40 cellular contexts compared by ENCODE assay signal in genomic region chr11:75059299-75059698, GRCh38. TPM values are rescaled to one million over a fixed set of nuclear protein-coding genes. Genes with fewer than 3 reads are reported as not detected.
"Had no signal": no experiment of that assay in that cellular context is flagged by ENCODE, and none has a peak within 500 bp of the region (broad histone marks: within the 10 kb centered on the region; RNA-seq: fewer than 3 reads in every experiment).

No MANE protein-coding gene starts in this region.

- DNase-seq: activated CD4-positive, alpha-beta memory T cell treated with anti-CD3 and anti-CD28 coated beads, Interleukin-2, amount 10 ng/mL, durations not matched to agents 7 days and 5 days; activated CD4-positive, alpha-beta T cell treated with anti-CD3 and anti-CD28 coated beads for 1 hour; activated CD4-positive, alpha-beta T cell treated with anti-CD3 and anti-CD28 coated beads for 36 hours; activated CD4-positive, alpha-beta T cell treated with anti-CD3 and anti-CD28 coated beads for 48 hours; activated CD4-positive, alpha-beta T cell treated with anti-CD3 and anti-CD28 coated beads, Interleukin-2, amount 10 ng/mL, durations not matched to agents 7 days and 5 days; activated CD4-positive, alpha-beta T cell treated with anti-CD3 and anti-CD28 coated beads, Interleukin-2, amount 50 U/mL, for 48 hours; activated CD4-positive, CD25-positive, alpha-beta regulatory T cell; activated CD8-positive, alpha-beta memory T cell treated with anti-CD3 and anti-CD28 coated beads for 24 hours; activated CD8-positive, alpha-beta memory T cell treated with anti-CD3 and anti-CD28 coated beads, Interleukin-2, amount 10 ng/mL, durations not matched to agents 7 days and 5 days; activated CD8-positive, alpha-beta memory T cell treated with anti-CD3 and anti-CD28 coated beads, Interleukin-2, amount 50 U/mL, for 48 hours; activated CD8-positive, alpha-beta T cell treated with anti-CD3 and anti-CD28 coated beads, Interleukin-2, amount 10 ng/mL, durations not matched to agents 7 days and 5 days; activated effector memory CD4-positive, alpha-beta T cell treated with Interleukin-2 at 50 U/mL for 16 hours; activated gamma-delta T cell; activated naive CD4-positive, alpha-beta T cell treated with anti-CD3 and anti-CD28 coated beads, Interleukin-2, amount 10 ng/mL, durations not matched to agents 7 days and 5 days; activated naive CD4-positive, alpha-beta T cell treated with Interleukin-2 at 50 U/mL for 16 hours; activated naive CD8-positive, alpha-beta T cell treated with anti-CD3 and anti-CD28 coated beads, Interleukin-2, amount 10 ng/mL, durations not matched to agents 7 days and 5 days; activated naive CD8-positive, alpha-beta T cell treated with anti-CD3 and anti-CD28 coated beads, Interleukin-2, amount 50 U/mL, for 24 hours; activated T-cell treated with anti-CD3 and anti-CD28 coated beads, Interleukin-2, amount 50 U/mL, for 24 hours; activated T-cell treated with anti-CD3 and anti-CD28 coated beads, Interleukin-2, amount 50 U/mL, for 48 hours; amygdala; anterior cingulate cortex; caudate nucleus; cerebellar nuclear complex; T-cell; T-helper 2 cell; T-helper 9 cell; WERI-Rb-1 had no signal

- H3K4me1 Mint-ChIP-seq: activated CD4-positive, alpha-beta memory T cell treated with anti-CD3 and anti-CD28 coated beads, Interleukin-2, amount 10 ng/mL, durations not matched to agents 7 days and 5 days; activated CD4-positive, alpha-beta T cell treated with anti-CD3 and anti-CD28 coated beads for 36 hours; activated CD4-positive, alpha-beta T cell treated with anti-CD3 and anti-CD28 coated beads, Interleukin-2, amount 10 ng/mL, durations not matched to agents 7 days and 5 days; activated CD8-positive, alpha-beta memory T cell treated with anti-CD3 and anti-CD28 coated beads, Interleukin-2, amount 10 ng/mL, durations not matched to agents 7 days and 5 days; activated naive CD4-positive, alpha-beta T cell treated with anti-CD3 and anti-CD28 coated beads, Interleukin-2, amount 10 ng/mL, durations not matched to agents 7 days and 5 days; activated naive CD4-positive, alpha-beta T cell treated with anti-CD3 and anti-CD28 coated beads, Interleukin-2, amount 50 U/mL, for 24 hours; activated naive CD8-positive, alpha-beta T cell treated with anti-CD3 and anti-CD28 coated beads, Interleukin-2, amount 10 ng/mL, durations not matched to agents 7 days and 5 days; activated naive CD8-positive, alpha-beta T cell treated with anti-CD3 and anti-CD28 coated beads, Interleukin-2, amount 50 U/mL, for 24 hours; brain; central memory CD8-positive, alpha-beta T cell; T-cell; WTC11 had no signal

- H3K36me3 Mint-ChIP-seq: activated CD8-positive, alpha-beta memory T cell treated with anti-CD3 and anti-CD28 coated beads, Interleukin-2, amount 10 ng/mL, durations not matched to agents 7 days and 5 days; activated naive CD4-positive, alpha-beta T cell treated with anti-CD3 and anti-CD28 coated beads, Interleukin-2, amount 10 ng/mL, durations not matched to agents 7 days and 5 days; activated naive CD4-positive, alpha-beta T cell treated with anti-CD3 and anti-CD28 coated beads, Interleukin-2, amount 50 U/mL, for 24 hours; activated naive CD8-positive, alpha-beta T cell; activated naive CD8-positive, alpha-beta T cell treated with anti-CD3 and anti-CD28 coated beads, Interleukin-2, amount 10 ng/mL, durations not matched to agents 7 days and 5 days; brain; T-cell; WTC11 had no signal

- H3K27ac Mint-ChIP-seq: activated CD4-positive, alpha-beta memory T cell treated with anti-CD3 and anti-CD28 coated beads, Interleukin-2, amount 10 ng/mL, durations not matched to agents 7 days and 5 days; activated CD4-positive, alpha-beta T cell treated with anti-CD3 and anti-CD28 coated beads for 36 hours; activated CD4-positive, alpha-beta T cell treated with anti-CD3 and anti-CD28 coated beads, Interleukin-2, amount 10 ng/mL, durations not matched to agents 7 days and 5 days; activated CD8-positive, alpha-beta memory T cell treated with anti-CD3 and anti-CD28 coated beads, Interleukin-2, amount 10 ng/mL, durations not matched to agents 7 days and 5 days; activated CD8-positive, alpha-beta T cell treated with anti-CD3 and anti-CD28 coated beads, Interleukin-2, amount 10 ng/mL, durations not matched to agents 7 days and 5 days; activated naive CD4-positive, alpha-beta T cell treated with anti-CD3 and anti-CD28 coated beads, Interleukin-2, amount 10 ng/mL, durations not matched to agents 7 days and 5 days; activated naive CD4-positive, alpha-beta T cell treated with anti-CD3 and anti-CD28 coated beads, Interleukin-2, amount 50 U/mL, for 24 hours; activated naive CD8-positive, alpha-beta T cell; activated naive CD8-positive, alpha-beta T cell treated with anti-CD3 and anti-CD28 coated beads, Interleukin-2, amount 10 ng/mL, durations not matched to agents 7 days and 5 days; activated naive CD8-positive, alpha-beta T cell treated with anti-CD3 and anti-CD28 coated beads, Interleukin-2, amount 50 U/mL, for 24 hours; activated T-cell treated with anti-CD3 and anti-CD28 coated beads, Interleukin-2, amount 50 U/mL, for 24 hours; activated T-helper 2 cell treated with anti-CD3 and anti-CD28 coated beads, Interferon-gamma antibody, Interleukin-2, Interleukin-4, amounts not matched to agents 10 μg/mL and 5 μg/mL and 100 μg/mL, durations not matched to agents 14 hours and 24 hours and 36 hours; brain; T-cell; T-helper 2 cell treated with Interferon-gamma antibody and Interleukin-4, amounts not matched to agents 5 μg/mL and 100 μg/mL, for 36 hours; WTC11 had no signal

- H3K9me3 ChIP-seq: ascending aorta had no signal

- ATAC-seq: activated CD4-positive, alpha-beta T cell treated with anti-CD3 and anti-CD28 coated beads for 36 hours; activated CD4-positive, CD25-positive, alpha-beta regulatory T cell treated with anti-CD3 and anti-CD28 coated beads, Interleukin-2, amount 50 U/mL, for 24 hours; activated CD8-positive, alpha-beta memory T cell treated with anti-CD3 and anti-CD28 coated beads, Interleukin-2, amount 10 ng/mL, durations not matched to agents 7 days and 5 days; activated CD8-positive, alpha-beta T cell treated with anti-CD3 and anti-CD28 coated beads, Interleukin-2, amount 10 ng/mL, durations not matched to agents 7 days and 5 days; activated naive CD8-positive, alpha-beta T cell treated with anti-CD3 and anti-CD28 coated beads, Interleukin-2, amount 50 U/mL, for 24 hours; T-cell; WTC11 had no signal

- H3K4me3 Mint-ChIP-seq: activated CD4-positive, alpha-beta memory T cell treated with anti-CD3 and anti-CD28 coated beads, Interleukin-2, amount 10 ng/mL, durations not matched to agents 7 days and 5 days; activated CD4-positive, alpha-beta T cell treated with anti-CD3 and anti-CD28 coated beads for 36 hours; activated CD4-positive, alpha-beta T cell treated with anti-CD3 and anti-CD28 coated beads, Interleukin-2, amount 10 ng/mL, durations not matched to agents 7 days and 5 days; activated CD8-positive, alpha-beta memory T cell treated with anti-CD3 and anti-CD28 coated beads, Interleukin-2, amount 10 ng/mL, durations not matched to agents 7 days and 5 days; activated CD8-positive, alpha-beta T cell treated with anti-CD3 and anti-CD28 coated beads, Interleukin-2, amount 10 ng/mL, durations not matched to agents 7 days and 5 days; activated naive CD4-positive, alpha-beta T cell treated with anti-CD3 and anti-CD28 coated beads, Interleukin-2, amount 10 ng/mL, durations not matched to agents 7 days and 5 days; activated naive CD4-positive, alpha-beta T cell treated with anti-CD3 and anti-CD28 coated beads, Interleukin-2, amount 50 U/mL, for 24 hours; activated naive CD8-positive, alpha-beta T cell; activated naive CD8-positive, alpha-beta T cell treated with anti-CD3 and anti-CD28 coated beads, Interleukin-2, amount 10 ng/mL, durations not matched to agents 7 days and 5 days; activated naive CD8-positive, alpha-beta T cell treated with anti-CD3 and anti-CD28 coated beads, Interleukin-2, amount 50 U/mL, for 24 hours; activated T-cell treated with anti-CD3 and anti-CD28 coated beads, Interleukin-2, amount 50 U/mL, for 24 hours; brain; central memory CD8-positive, alpha-beta T cell; T-cell; T-helper 2 cell treated with Interferon-gamma antibody and Interleukin-4, amounts not matched to agents 5 μg/mL and 100 μg/mL, for 36 hours; WTC11 had no signal

RNA-seq across cellular contexts. Expression of gene OR2AT4, which starts 37.4 kb away (rescaled TPM):
- total RNA-seq: activated CD4-positive, alpha-beta memory T cell treated with anti-CD3 and anti-CD28 coated beads, Interleukin-2, amount 10 ng/mL, durations not matched to agents 7 days and 5 days; activated CD4-positive, alpha-beta T cell treated with anti-CD3 and anti-CD28 coated beads for 36 hours; activated CD4-positive, alpha-beta T cell treated with anti-CD3 and anti-CD28 coated beads, Interleukin-2, amount 10 ng/mL, durations not matched to agents 7 days and 5 days; activated CD8-positive, alpha-beta memory T cell treated with anti-CD3 and anti-CD28 coated beads, Interleukin-2, amount 10 ng/mL, durations not matched to agents 7 days and 5 days; activated CD8-positive, alpha-beta T cell treated with anti-CD3 and anti-CD28 coated beads, Interleukin-2, amount 10 ng/mL, durations not matched to agents 7 days and 5 days; activated naive CD8-positive, alpha-beta T cell treated with anti-CD3 and anti-CD28 coated beads, Interleukin-2, amount 10 ng/mL, durations not matched to agents 7 days and 5 days; activated T-helper 2 cell treated with anti-CD3 and anti-CD28 coated beads, Interferon-gamma antibody, Interleukin-2, Interleukin-4, amounts not matched to agents 10 μg/mL and 5 μg/mL and 100 μg/mL, durations not matched to agents 14 hours and 24 hours and 36 hours; ascending aorta; bronchial epithelial cell; cardiac muscle cell; chondrocyte; T-cell; T-helper 1 cell treated with Interleukin-12 subunit alpha and Interleukin-12 subunit beta and Interleukin-4 antibody, amounts not matched to agents 30 ng/mL and 1 ng/mL, for 36 hours; WTC11 had no signal
